11 cellular contexts compared by ENCODE assay signal in the genomic region with DNA sequence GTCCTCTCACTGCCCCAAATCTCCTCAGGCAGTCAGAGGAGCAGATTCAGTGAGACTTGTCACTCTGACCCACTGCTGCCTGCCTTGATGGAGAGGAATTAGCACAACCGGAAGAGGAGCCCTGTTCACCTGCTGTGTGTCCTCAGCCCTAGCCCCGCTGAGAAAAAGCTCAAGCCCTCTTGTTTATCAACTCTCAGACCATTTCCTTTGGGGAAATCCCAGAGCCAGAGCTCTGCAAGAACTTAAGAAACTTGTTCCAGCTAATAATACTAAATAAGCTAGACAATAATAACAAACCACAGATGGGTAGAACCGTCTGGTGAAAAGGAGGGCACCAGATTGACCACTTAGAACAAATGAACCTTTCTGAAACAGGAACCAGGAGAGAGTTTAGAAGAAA. TPM values are rescaled to one million over a fixed set of nuclear protein-coding genes. Genes with fewer than 3 reads are reported as not detected.
DNase-seq lines count a peak whose midpoint lies in the region; ATAC-seq and TF ChIP-seq lines count a peak whose summit lies in the region.
"Had no signal": no experiment of that assay in that cellular context is flagged by ENCODE, and none has a peak within 500 bp of the region (broad histone marks: within the 10 kb centered on the region; RNA-seq: fewer than 3 reads in every experiment).

No MANE protein-coding gene starts in this region.

- POLR2A ChIA-PET in naive thymus-derived CD4-positive, alpha-beta T cell (lab: Charles Lee), result no interaction called here

- H3K4me3 ChIP-seq in heart right ventricle, result no peak overlapping the region
- H3K4me3 ChIP-seq in SU-DHL-6 (ENCODE audit: insufficient read depth, low read length, poor library complexity, severe bottlenecking), result no peak overlapping the region
- no peak overlapping the region for H3K4me3 ChIP-seq in naive thymus-derived CD4-positive, alpha-beta T cell (ENCODE audit: low read length)
- H3K4me3 ChIP-seq: upper lobe of right lung had no signal

- H3F3A ChIP-seq in SU-DHL-6 (ENCODE audit: insufficient read depth), result no peaks in the 10 kb centered on the region

- H3K9me3 Mint-ChIP-seq in stimulated activated naive B cell treated with anti-CD40 and anti-IgM and Interleukin-4, amounts not matched to agents 10 μg/mL and 1 μg/mL and 100 μg/mL, for 72 hours, result peaks cover 18 to 25% of the 10 kb centered on the region in 2 donors
- peaks cover 0 to 12% (median 4%) of the 10 kb centered on the region in 11 donors for H3K9me3 Mint-ChIP-seq in naive thymus-derived CD4-positive, alpha-beta T cell

- DNase-seq in heart right ventricle (no peak), Right ventricle myocardium superior (no peak), iPS-NIHi11 (ENCODE audit: low spot score) (no peak), globus pallidus (ENCODE audit: low spot score) (no peak)
- DNase-seq in stimulated activated naive B cell treated with anti-CD40 and anti-IgM and Interleukin-4, amounts not matched to agents 10 μg/mL and 1 μg/mL and 100 μg/mL, for 72 hours, result peak; percentile 13
- DNase-seq in naive thymus-derived CD4-positive, alpha-beta T cell, result no peak
- DNase-seq: NCI-H446 treated with DMSO at 0.1 percent for 48 hours, T-helper 2 cell, upper lobe of right lung had no signal

- peak in 5 of 8 donors; percentile 30 to 65 (median 47) for ATAC-seq in heart right ventricle
- no peak for ATAC-seq in Right ventricle myocardium superior (ENCODE audit: poor library complexity)
- peak; percentile 83 for ATAC-seq in HG02943 (IDR thresholded peaks at IDR 0.05; ENCODE audit: low read depth, unreplicated experiment)
- ATAC-seq in stimulated activated naive B cell treated with anti-CD40 and anti-IgM and Interleukin-4, amounts not matched to agents 10 μg/mL and 1 μg/mL and 100 μg/mL, for 72 hours (replicated peaks), result peak; percentile 90 to 93
- ATAC-seq in naive thymus-derived CD4-positive, alpha-beta T cell, result no peak
- ATAC-seq: upper lobe of right lung had no signal

- H3K4me2 ChIP-seq in SU-DHL-6 (ENCODE audit: low read depth, low read length, poor library complexity, severe bottlenecking), result peak overlapping the region; percentile 13

- H3K9me3 ChIP-seq in heart right ventricle (peaks cover 0 to 25% (median 4%) of the 10 kb centered on the region in 11 donors), SU-DHL-6 (ENCODE audit: insufficient read depth, low read length) (no peaks in the 10 kb centered on the region)
- H3K9me3 ChIP-seq in naive thymus-derived CD4-positive, alpha-beta T cell (ENCODE audit: control insufficient read depth in 2 of 3, low read length in 3 of 3), result no peaks in the 10 kb centered on the region
- H3K9me3 ChIP-seq: upper lobe of right lung had no signal

- no peaks in the 10 kb centered on the region for H3K36me3 Mint-ChIP-seq in stimulated activated naive B cell treated with anti-CD40 and anti-IgM and Interleukin-4, amounts not matched to agents 10 μg/mL and 1 μg/mL and 100 μg/mL, for 72 hours
- peaks cover 0 to 5% (median 0%) of the 10 kb centered on the region in 5 donors for H3K36me3 Mint-ChIP-seq in naive thymus-derived CD4-positive, alpha-beta T cell

- H3K27me3 Mint-ChIP-seq in stimulated activated naive B cell treated with anti-CD40 and anti-IgM and Interleukin-4, amounts not matched to agents 10 μg/mL and 1 μg/mL and 100 μg/mL, for 72 hours, result peaks cover 8 to 9% of the 10 kb centered on the region in 2 donors
- peaks cover 0 to 7% (median 0%) of the 10 kb centered on the region in 5 donors for H3K27me3 Mint-ChIP-seq in naive thymus-derived CD4-positive, alpha-beta T cell

- no peaks in the 10 kb centered on the region for H3K9me2 ChIP-seq in SU-DHL-6 (replicated peaks; ENCODE audit: insufficient read depth, low read length)

- H4K20me1 ChIP-seq in SU-DHL-6 (ENCODE audit: low read depth, low read length), result no peaks in the 10 kb centered on the region

- peaks cover 12 to 14% of the 10 kb centered on the region in 2 donors for H3K4me1 Mint-ChIP-seq in stimulated activated naive B cell treated with anti-CD40 and anti-IgM and Interleukin-4, amounts not matched to agents 10 μg/mL and 1 μg/mL and 100 μg/mL, for 72 hours
- H3K4me1 Mint-ChIP-seq in naive thymus-derived CD4-positive, alpha-beta T cell, result peaks cover 0 to 5% (median 0%) of the 10 kb centered on the region in 7 donors

- no peak overlapping the region for H3K4me3 Mint-ChIP-seq in stimulated activated naive B cell treated with anti-CD40 and anti-IgM and Interleukin-4, amounts not matched to agents 10 μg/mL and 1 μg/mL and 100 μg/mL, for 72 hours
- H3K4me3 Mint-ChIP-seq in naive thymus-derived CD4-positive, alpha-beta T cell, result no peak overlapping the region

- H3K27ac Mint-ChIP-seq in stimulated activated naive B cell treated with anti-CD40 and anti-IgM and Interleukin-4, amounts not matched to agents 10 μg/mL and 1 μg/mL and 100 μg/mL, for 72 hours, result no peak overlapping the region
- no peak overlapping the region for H3K27ac Mint-ChIP-seq in naive thymus-derived CD4-positive, alpha-beta T cell

- H3K36me3 ChIP-seq in heart right ventricle (no peaks in the 10 kb centered on the region), SU-DHL-6 (ENCODE audit: low read length) (no peaks in the 10 kb centered on the region)
- H3K36me3 ChIP-seq in naive thymus-derived CD4-positive, alpha-beta T cell (ENCODE audit: control insufficient read depth in 2 of 3, insufficient read depth in 3 of 3, low read length in 3 of 3), result no peaks in the 10 kb centered on the region
- H3K36me3 ChIP-seq: upper lobe of right lung had no signal

- H3K27me3 ChIP-seq in heart right ventricle (no peaks in the 10 kb centered on the region), SU-DHL-6 (ENCODE audit: low read length) (no peaks in the 10 kb centered on the region)
- H3K27me3 ChIP-seq in naive thymus-derived CD4-positive, alpha-beta T cell (ENCODE audit: control insufficient read depth in 2 of 2, insufficient read depth in 2 of 2, low read length in 2 of 2), result no peaks in the 10 kb centered on the region
- H3K27me3 ChIP-seq: upper lobe of right lung had no signal

- no peak overlapping the region for H3K9ac ChIP-seq in SU-DHL-6 (ENCODE audit: low read length)

- H3K79me2 ChIP-seq in SU-DHL-6 (ENCODE audit: insufficient read depth, low read length), result no peaks in the 10 kb centered on the region

- H3K27ac ChIP-seq in heart right ventricle (peak overlapping the region in 5 of 10 donors; percentile 21 to 61 (median 56)), SU-DHL-6 (ENCODE audit: low read depth, low read length) (peak overlapping the region; percentile 29; the same call in 1 of the 2 replicates)
- no peak overlapping the region for H3K27ac ChIP-seq in naive thymus-derived CD4-positive, alpha-beta T cell (ENCODE audit: low read depth, low read length)
- H3K27ac ChIP-seq: upper lobe of right lung had no signal

- WGBS in heart right ventricle, 2 donors, result 34 to 41% methylated on average over 3 of the region's 3 CpGs

- TF ChIP-seq CTCF in heart right ventricle (IDR thresholded peaks at IDR 0.05), result no peak
- no peak for TF ChIP-seq CTCF in SU-DHL-6 (IDR thresholded peaks at IDR 0.05; ENCODE audit: insufficient read depth, low read length, poor library complexity, severe bottlenecking)

- H2AFZ ChIP-seq in SU-DHL-6 (ENCODE audit: low read depth, low read length, severe bottlenecking), result peak overlapping the region; percentile 66

- CTCF ChIA-PET in naive thymus-derived CD4-positive, alpha-beta T cell (lab: Charles Lee), result interaction anchor here (0.7 kb wide), 1 partner anchor 766 kb away, joined by 4 read pairs; no protein-coding TSS in a partner anchor

- intact Hi-C loops in heart right ventricle (cut with DNase I), result no loop called here
- intact Hi-C loops in Right ventricle myocardium superior (cut with DNase I), result no loop called here
- intact Hi-C loops in naive thymus-derived CD4-positive, alpha-beta T cell (cut with micrococcal nuclease), result no loop called here

- peaks cover 0 to 25% (median 13%) of the 10 kb centered on the region in 9 donors for H3K4me1 ChIP-seq in heart right ventricle
- no peaks in the 10 kb centered on the region for H3K4me1 ChIP-seq in naive thymus-derived CD4-positive, alpha-beta T cell (ENCODE audit: control insufficient read depth in 2 of 2, insufficient read depth in 2 of 2, low read length in 2 of 2)

RNA-seq across cellular contexts. Expression of gene ITGB1, which starts 37.7 kb away (rescaled TPM):
- total RNA-seq in heart right ventricle, result 100 to 1,000 TPM; 503 to 713 (median 595) TPM
- 100 to 1,000 TPM; 169 to 828 TPM for polyA plus RNA-seq in heart right ventricle
- total RNA-seq in Right ventricle myocardium superior, result 458 TPM
- total RNA-seq in naive thymus-derived CD4-positive, alpha-beta T cell, result 100 to 1,000 TPM in 1 of 5 experiments, 10 to 100 TPM in 4; 43.2 to 205 (median 60.8) TPM
- polyA plus RNA-seq in naive thymus-derived CD4-positive, alpha-beta T cell, result 10 to 100 TPM; 26.5 to 36.1 TPM

Comparison
In these comparisons a context has a peak if more than half of its experiments do, and no peak if none do; other contexts are left out.
1. ATAC-seq: peak in heart right ventricle (5 of 8), HG02943 (single experiment) and stimulated activated naive B cell treated with anti-CD40 and anti-IgM and Interleukin-4, amounts not matched to agents 10 μg/mL and 1 μg/mL and 100 μg/mL, for 72 hours (2 of 2); none in Right ventricle myocardium superior (single experiment) and naive thymus-derived CD4-positive, alpha-beta T cell (single experiment).